1 cellular context compared by ENCODE assay signal in genomic region chr14:63641473-63642228, GRCh38.
A peak's percentile ranks its signal among the peaks of the same experiment; 100 is the strongest.
TF ChIP-seq lines count a peak whose summit lies in the region.

WDR89 (minus strand) TSS chr14:63641871; CDS start chr14:63599942, 41,929 bp downstream.

TF ChIP-seq in HEK293, 187 proteins besides CTCF, POLR2A, EP300 and RAD21 (continued from another document and continues in another):
- TF ChIP-seq ZBTB11 (tag by site-specific recombination; conservative IDR thresholded peaks at IDR 0.05; ENCODE audit: low read depth) (no peak), ZNF580 (tag by site-specific recombination; IDR thresholded peaks at IDR 0.05) (peak; percentile 55; the same call in 1 of the 2 replicates), GLI2 (tag by site-specific recombination; IDR thresholded peaks at IDR 0.05; ENCODE audit: borderline replicate concordance, low read depth) (no peak), TRIM28 (IDR thresholded peaks at IDR 0.05; ENCODE audit: borderline replicate concordance, low read length) (no peak), ZNF280C (tag by site-specific recombination; IDR thresholded peaks at IDR 0.05) (no peak), ZNF169 (tag by site-specific recombination; IDR thresholded peaks at IDR 0.05) (no peak), ZBTB21 (tag by site-specific recombination; IDR thresholded peaks at IDR 0.05) (peak; percentile 22; the same call in 1 of the 2 replicates), HOXD13 (CRISPR knock-in tag; IDR thresholded peaks at IDR 0.05; ENCODE audit: borderline replicate concordance) (no peak; the same call in 1 of the 2 replicates), ZNF701 (tag by site-specific recombination; IDR thresholded peaks at IDR 0.05) (no peak), ZNF324 (tag by site-specific recombination; IDR thresholded peaks at IDR 0.05) (no peak), ZNF585B (tag by site-specific recombination; IDR thresholded peaks at IDR 0.05) (no peak), ZBTB20 (tag by site-specific recombination; IDR thresholded peaks at IDR 0.05) (no peak; the same call in 1 of the 2 replicates), IKZF3 (tag by site-specific recombination; IDR thresholded peaks at IDR 0.05) (peak; percentile 86), AEBP2 (tag by site-specific recombination; IDR thresholded peaks at IDR 0.05; ENCODE audit: borderline replicate concordance) (no peak), PRDM10 (tag by site-specific recombination; IDR thresholded peaks at IDR 0.05) (peak; percentile 87), ZNF777 (tag by site-specific recombination; IDR thresholded peaks at IDR 0.05; ENCODE audit: borderline replicate concordance) (no peak), GFI1B (tag by site-specific recombination; IDR thresholded peaks at IDR 0.05) (no peak), ZNF837 (tag by site-specific recombination; IDR thresholded peaks at IDR 0.05) (no peak), SALL2 (tag by site-specific recombination; IDR thresholded peaks at IDR 0.05; ENCODE audit: borderline replicate concordance) (no peak), ZNF544 (tag by site-specific recombination; IDR thresholded peaks at IDR 0.05) (no peak), ZNF266 (tag by site-specific recombination; IDR thresholded peaks at IDR 0.05; ENCODE audit: low read depth) (no peak), ZNF571 (tag by site-specific recombination; IDR thresholded peaks at IDR 0.05) (no peak), OVOL3 (tag by site-specific recombination; IDR thresholded peaks at IDR 0.05) (no peak), ZNF37A (tag by site-specific recombination; IDR thresholded peaks at IDR 0.05) (no peak), ZNF843 (tag by site-specific recombination; IDR thresholded peaks at IDR 0.05) (0 out of 2 replicates have a peak, but pooled peaks have one; percentile 16), ZNF76 (tag by site-specific recombination; IDR thresholded peaks at IDR 0.05; ENCODE audit: borderline replicate concordance, low read depth) (no peak), ZSCAN30 (tag by site-specific recombination; IDR thresholded peaks at IDR 0.05) (no peak), ZNF514 (tag by site-specific recombination; IDR thresholded peaks at IDR 0.05) (no peak), HOXA7 (CRISPR knock-in tag; IDR thresholded peaks at IDR 0.05; ENCODE audit: borderline replicate concordance) (no peak), ZNF48 (tag by site-specific recombination; IDR thresholded peaks at IDR 0.05) (no peak), ZNF2 (tag by site-specific recombination; IDR thresholded peaks at IDR 0.05) (peak; percentile 60; the same call in 1 of the 2 replicates), ZBTB7A (tag by site-specific recombination; IDR thresholded peaks at IDR 0.05; ENCODE audit: low read depth) (no peak)
- TF ChIP-seq, protein P1, sequence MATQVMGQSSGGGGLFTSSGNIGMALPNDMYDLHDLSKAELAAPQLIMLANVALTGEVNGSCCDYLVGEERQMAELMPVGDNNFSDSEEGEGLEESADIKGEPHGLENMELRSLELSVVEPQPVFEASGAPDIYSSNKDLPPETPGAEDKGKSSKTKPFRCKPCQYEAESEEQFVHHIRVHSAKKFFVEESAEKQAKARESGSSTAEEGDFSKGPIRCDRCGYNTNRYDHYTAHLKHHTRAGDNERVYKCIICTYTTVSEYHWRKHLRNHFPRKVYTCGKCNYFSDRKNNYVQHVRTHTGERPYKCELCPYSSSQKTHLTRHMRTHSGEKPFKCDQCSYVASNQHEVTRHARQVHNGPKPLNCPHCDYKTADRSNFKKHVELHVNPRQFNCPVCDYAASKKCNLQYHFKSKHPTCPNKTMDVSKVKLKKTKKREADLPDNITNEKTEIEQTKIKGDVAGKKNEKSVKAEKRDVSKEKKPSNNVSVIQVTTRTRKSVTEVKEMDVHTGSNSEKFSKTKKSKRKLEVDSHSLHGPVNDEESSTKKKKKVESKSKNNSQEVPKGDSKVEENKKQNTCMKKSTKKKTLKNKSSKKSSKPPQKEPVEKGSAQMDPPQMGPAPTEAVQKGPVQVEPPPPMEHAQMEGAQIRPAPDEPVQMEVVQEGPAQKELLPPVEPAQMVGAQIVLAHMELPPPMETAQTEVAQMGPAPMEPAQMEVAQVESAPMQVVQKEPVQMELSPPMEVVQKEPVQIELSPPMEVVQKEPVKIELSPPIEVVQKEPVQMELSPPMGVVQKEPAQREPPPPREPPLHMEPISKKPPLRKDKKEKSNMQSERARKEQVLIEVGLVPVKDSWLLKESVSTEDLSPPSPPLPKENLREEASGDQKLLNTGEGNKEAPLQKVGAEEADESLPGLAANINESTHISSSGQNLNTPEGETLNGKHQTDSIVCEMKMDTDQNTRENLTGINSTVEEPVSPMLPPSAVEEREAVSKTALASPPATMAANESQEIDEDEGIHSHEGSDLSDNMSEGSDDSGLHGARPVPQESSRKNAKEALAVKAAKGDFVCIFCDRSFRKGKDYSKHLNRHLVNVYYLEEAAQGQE (tag by site-specific recombination; IDR thresholded peaks at IDR 0.05), result peak; percentile 95
- TF ChIP-seq, protein P2, sequence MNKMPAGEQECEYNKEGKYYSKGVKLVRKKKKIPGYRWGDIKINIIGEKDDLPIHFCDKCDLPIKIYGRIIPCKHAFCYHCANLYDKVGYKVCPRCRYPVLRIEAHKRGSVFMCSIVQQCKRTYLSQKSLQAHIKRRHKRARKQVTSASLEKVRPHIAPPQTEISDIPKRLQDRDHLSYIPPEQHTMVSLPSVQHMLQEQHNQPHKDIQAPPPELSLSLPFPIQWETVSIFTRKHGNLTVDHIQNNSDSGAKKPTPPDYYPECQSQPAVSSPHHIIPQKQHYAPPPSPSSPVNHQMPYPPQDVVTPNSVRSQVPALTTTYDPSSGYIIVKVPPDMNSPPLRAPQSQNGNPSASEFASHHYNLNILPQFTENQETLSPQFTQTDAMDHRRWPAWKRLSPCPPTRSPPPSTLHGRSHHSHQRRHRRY (tag by site-specific recombination; IDR thresholded peaks at IDR 0.05), result no peak
- TF ChIP-seq, protein P3, sequence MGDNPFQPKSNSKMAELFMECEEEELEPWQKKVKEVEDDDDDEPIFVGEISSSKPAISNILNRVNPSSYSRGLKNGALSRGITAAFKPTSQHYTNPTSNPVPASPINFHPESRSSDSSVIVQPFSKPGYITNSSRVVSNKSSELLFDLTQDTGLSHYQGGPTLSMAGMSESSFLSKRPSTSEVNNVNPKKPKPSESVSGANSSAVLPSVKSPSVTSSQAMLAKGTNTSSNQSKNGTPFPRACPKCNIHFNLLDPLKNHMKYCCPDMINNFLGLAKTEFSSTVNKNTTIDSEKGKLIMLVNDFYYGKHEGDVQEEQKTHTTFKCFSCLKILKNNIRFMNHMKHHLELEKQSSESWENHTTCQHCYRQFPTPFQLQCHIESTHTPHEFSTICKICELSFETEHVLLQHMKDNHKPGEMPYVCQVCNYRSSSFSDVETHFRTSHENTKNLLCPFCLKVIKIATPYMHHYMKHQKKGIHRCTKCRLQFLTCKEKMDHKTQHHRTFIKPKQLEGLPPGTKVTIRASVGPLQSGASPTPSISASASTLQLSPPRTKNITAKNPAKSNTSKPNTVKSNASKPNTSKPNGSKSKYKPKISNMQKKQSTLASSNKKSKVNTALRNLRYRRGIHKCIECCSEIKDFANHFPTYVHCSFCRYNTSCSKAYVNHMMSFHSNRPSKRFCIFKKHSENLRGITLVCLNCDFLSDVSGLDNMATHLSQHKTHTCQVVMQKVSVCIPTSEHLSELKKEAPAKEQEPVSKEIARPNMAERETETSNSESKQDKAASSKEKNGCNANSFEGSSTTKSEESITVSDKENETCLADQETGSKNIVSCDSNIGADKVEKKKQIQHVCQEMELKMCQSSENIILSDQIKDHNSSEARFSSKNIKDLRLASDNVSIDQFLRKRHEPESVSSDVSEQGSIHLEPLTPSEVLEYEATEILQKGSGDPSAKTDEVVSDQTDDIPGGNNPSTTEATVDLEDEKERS (tag by site-specific recombination; IDR thresholded peaks at IDR 0.05), result no peak
- TF ChIP-seq, protein P4, sequence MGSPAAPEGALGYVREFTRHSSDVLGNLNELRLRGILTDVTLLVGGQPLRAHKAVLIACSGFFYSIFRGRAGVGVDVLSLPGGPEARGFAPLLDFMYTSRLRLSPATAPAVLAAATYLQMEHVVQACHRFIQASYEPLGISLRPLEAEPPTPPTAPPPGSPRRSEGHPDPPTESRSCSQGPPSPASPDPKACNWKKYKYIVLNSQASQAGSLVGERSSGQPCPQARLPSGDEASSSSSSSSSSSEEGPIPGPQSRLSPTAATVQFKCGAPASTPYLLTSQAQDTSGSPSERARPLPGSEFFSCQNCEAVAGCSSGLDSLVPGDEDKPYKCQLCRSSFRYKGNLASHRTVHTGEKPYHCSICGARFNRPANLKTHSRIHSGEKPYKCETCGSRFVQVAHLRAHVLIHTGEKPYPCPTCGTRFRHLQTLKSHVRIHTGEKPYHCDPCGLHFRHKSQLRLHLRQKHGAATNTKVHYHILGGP (tag by site-specific recombination; IDR thresholded peaks at IDR 0.05), result no peak
